21 cellular contexts compared by ENCODE assay signal in the genomic region with DNA sequence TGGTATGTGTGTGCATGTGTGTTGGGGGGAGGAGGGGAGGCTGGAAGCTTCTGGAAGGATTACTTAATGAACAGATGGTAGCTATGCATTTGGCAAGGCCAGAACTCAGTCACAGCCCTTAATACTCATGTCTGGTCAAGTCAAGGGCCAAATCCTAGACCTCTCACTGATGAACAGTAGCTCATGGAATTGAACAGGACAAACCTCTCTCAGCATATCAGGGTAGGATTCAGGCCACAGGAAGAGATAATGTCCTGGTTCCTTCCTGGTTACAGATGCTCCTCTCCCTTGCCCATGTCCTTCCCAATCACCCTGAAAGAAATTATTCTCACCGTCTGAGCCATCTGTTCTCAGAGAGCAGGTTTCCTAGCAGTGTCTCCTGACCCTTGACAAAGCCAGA.
"Had no signal": no experiment of that assay in that cellular context is flagged by ENCODE, and none has a peak within 500 bp of the region (broad histone marks: within the 10 kb centered on the region; RNA-seq: fewer than 3 reads in every experiment).

No MANE protein-coding gene starts in this region.

- H3K27ac ChIP-seq: hepatocyte, suprapubic skin had no signal

- H3K4me2 ChIP-seq: hepatocyte had no signal

- H3K4me1 Mint-ChIP-seq: activated naive CD4-positive, alpha-beta T cell treated with anti-CD3 and anti-CD28 coated beads, Interleukin-2, amount 10 ng/mL, durations not matched to agents 7 days and 5 days; activated naive CD8-positive, alpha-beta T cell treated with anti-CD3 and anti-CD28 coated beads, Interleukin-2, amount 50 U/mL, for 24 hours had no signal

- H3K36me3 ChIP-seq: suprapubic skin had no signal

- H3K9me3 Mint-ChIP-seq: activated naive CD4-positive, alpha-beta T cell treated with anti-CD3 and anti-CD28 coated beads, Interleukin-2, amount 10 ng/mL, durations not matched to agents 7 days and 5 days; activated naive CD8-positive, alpha-beta T cell treated with anti-CD3 and anti-CD28 coated beads, Interleukin-2, amount 50 U/mL, for 24 hours; nephron; stimulated activated naive CD8-positive, alpha-beta T cell treated with anti-CD3 and anti-CD28 coated beads, Interleukin-15, Interleukin-2, amounts not matched to agents 100 ng/mL and 50 ng/mL, for 24 hours; T-helper 2 cell treated with Interferon-gamma antibody and Interleukin-4, amounts not matched to agents 5 μg/mL and 100 μg/mL, for 36 hours had no signal

- H3K4me3 ChIP-seq: hepatocyte, suprapubic skin had no signal

- H3K27me3 ChIP-seq: hepatocyte, suprapubic skin had no signal

- H2AFZ ChIP-seq: hepatocyte had no signal

- ATAC-seq: activated CD4-positive, CD25-positive, alpha-beta regulatory T cell treated with anti-CD3 and anti-CD28 coated beads, Interleukin-2, amount 50 U/mL, for 24 hours; activated naive CD8-positive, alpha-beta T cell treated with anti-CD3 and anti-CD28 coated beads, Interleukin-2, amount 50 U/mL, for 24 hours; left cardiac atrium had no signal

- DNase-seq: activated CD4-positive, alpha-beta T cell treated with anti-CD3 and anti-CD28 coated beads, Interleukin-2, amount 50 U/mL, for 1 hour; activated CD8-positive, alpha-beta memory T cell treated with anti-CD3 and anti-CD28 coated beads for 24 hours; activated CD8-positive, alpha-beta memory T cell treated with anti-CD3 and anti-CD28 coated beads, Interleukin-2, amount 50 U/mL, for 48 hours; activated effector memory CD4-positive, alpha-beta T cell treated with Interleukin-2 at 50 U/mL for 16 hours; activated naive CD4-positive, alpha-beta T cell treated with anti-CD3 and anti-CD28 coated beads, Interleukin-2, amount 10 ng/mL, durations not matched to agents 7 days and 5 days; activated naive CD8-positive, alpha-beta T cell treated with anti-CD3 and anti-CD28 coated beads, Interleukin-2, amount 50 U/mL, for 24 hours; activated T-cell treated with anti-CD3 and anti-CD28 coated beads, Interleukin-2, amount 50 U/mL, for 48 hours; anterior cingulate cortex; dermis blood vessel endothelial cell; effector memory CD4-positive, alpha-beta T cell; foreskin fibroblast; left cardiac atrium; occipital lobe; stimulated activated CD4-positive, alpha-beta T cell treated with anti-CD3 and anti-CD28 coated beads, Interleukin-2, amount 100 ng/mL, for 24 hours; trophoblast cell had no signal

- H3K9me3 ChIP-seq: suprapubic skin had no signal

- H3K4me1 ChIP-seq: suprapubic skin had no signal

- H3K36me3 Mint-ChIP-seq: activated naive CD4-positive, alpha-beta T cell treated with anti-CD3 and anti-CD28 coated beads, Interleukin-2, amount 10 ng/mL, durations not matched to agents 7 days and 5 days had no signal

- H3K4me3 Mint-ChIP-seq: activated naive CD4-positive, alpha-beta T cell treated with anti-CD3 and anti-CD28 coated beads, Interleukin-2, amount 10 ng/mL, durations not matched to agents 7 days and 5 days; activated naive CD8-positive, alpha-beta T cell treated with anti-CD3 and anti-CD28 coated beads, Interleukin-2, amount 50 U/mL, for 24 hours; nephron; stimulated activated naive CD8-positive, alpha-beta T cell treated with anti-CD3 and anti-CD28 coated beads, Interleukin-15, Interleukin-2, amounts not matched to agents 100 ng/mL and 50 ng/mL, for 24 hours; T-helper 2 cell treated with Interferon-gamma antibody and Interleukin-4, amounts not matched to agents 5 μg/mL and 100 μg/mL, for 36 hours had no signal

- H3K27ac Mint-ChIP-seq: activated naive CD4-positive, alpha-beta T cell treated with anti-CD3 and anti-CD28 coated beads, Interleukin-2, amount 10 ng/mL, durations not matched to agents 7 days and 5 days; activated naive CD8-positive, alpha-beta T cell treated with anti-CD3 and anti-CD28 coated beads, Interleukin-2, amount 50 U/mL, for 24 hours; stimulated activated naive CD8-positive, alpha-beta T cell treated with anti-CD3 and anti-CD28 coated beads, Interleukin-15, Interleukin-2, amounts not matched to agents 100 ng/mL and 50 ng/mL, for 24 hours; T-helper 2 cell treated with Interferon-gamma antibody and Interleukin-4, amounts not matched to agents 5 μg/mL and 100 μg/mL, for 36 hours had no signal
